Comparison of ENCODE assay signal across 8 cellular contexts in the genomic region with DNA sequence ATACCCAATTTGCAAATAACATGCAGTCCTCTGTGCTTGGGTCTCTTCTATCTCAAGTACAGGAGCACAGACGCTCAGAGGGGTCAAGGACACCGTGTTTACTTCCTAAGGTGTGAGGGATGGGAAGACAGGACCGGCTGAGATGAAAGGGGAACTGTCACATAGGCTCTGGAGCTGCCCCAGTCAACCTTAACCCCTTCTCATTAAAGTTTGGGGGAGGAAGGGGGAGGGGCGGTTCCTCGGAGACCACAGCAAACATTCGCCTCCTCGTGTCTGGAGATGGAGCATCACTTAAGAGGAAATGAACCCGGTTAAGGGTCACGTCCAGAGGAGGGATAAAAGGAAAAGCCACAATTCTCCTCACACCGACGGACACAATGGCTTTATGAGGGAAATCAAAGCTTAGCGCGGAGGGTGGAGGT. TPM values are rescaled to one million over a fixed set of nuclear protein-coding genes. Genes with fewer than 3 reads are reported as not detected.
DNase-seq lines count a peak whose midpoint lies in the region; ATAC-seq and TF ChIP-seq lines count a peak whose summit lies in the region.

No MANE protein-coding gene starts in this region.

- TF ChIP-seq EP300 in transverse colon (IDR thresholded peaks at IDR 0.05; ENCODE audit: low read depth): no peak

- peak overlapping the region; percentile 44 for H3K4me3 ChIP-seq in lower leg skin (ENCODE audit: low read depth, poor library complexity, severe bottlenecking)
- H3K4me3 ChIP-seq in transverse colon: peak overlapping the region; percentile 74 to 86 (median 78)

- in situ Hi-C loops in transverse colon (cut with MboI; ENCODE audit: low pct_ligation_motif_present in 1 of 4, low pct_unique_long_range_greater_than_20kb in 1 of 4, low sequenced_read_pairs in 3 of 4): loop anchor here in 2 of 4 donors (25.0 kb wide), 2 partner anchors 242 to 267 kb away; no protein-coding TSS in a partner anchor

- intact Hi-C loops in lower leg skin (cut with DNase I; ENCODE audit: low total_unique reads): no loop called here
- intact Hi-C loops in transverse colon (cut with DNase I; ENCODE audit: low total_unique reads): no loop called here

- H3K4me1 Mint-ChIP-seq in activated T-cell treated with anti-CD3 and anti-CD28 coated beads, Interleukin-2, amount 50 U/mL, for 72 hours (ENCODE audit: low read depth): peaks cover 10% of the 10 kb centered on the region
- H3K4me1 Mint-ChIP-seq in brain: peaks cover 78% of the 10 kb centered on the region

- H3K36me3 ChIP-seq in transverse colon: no peaks in the 10 kb centered on the region

- H3K27me3 ChIP-seq in transverse colon: no peaks in the 10 kb centered on the region

- H3K27ac Mint-ChIP-seq in activated T-cell treated with anti-CD3 and anti-CD28 coated beads, Interleukin-2, amount 50 U/mL, for 72 hours: no peak overlapping the region
- peak overlapping the region; percentile 91 to 97 (median 93) for H3K27ac Mint-ChIP-seq in brain

- DNase-seq in activated T-cell treated with anti-CD3 and anti-CD28 coated beads, Interleukin-2, amount 50 U/mL, for 72 hours: no peak
- DNase-seq in activated T-cell treated with anti-CD3 and anti-CD28 coated beads, Interleukin-2, amount 50 U/mL, for 1 hour: no peak
- DNase-seq in lower leg skin (ENCODE audit: low spot score in 2 of 2): no peak
- peak; percentile 41 for DNase-seq in transverse colon
- no peak for DNase-seq in COLO668 (lab: John Stamatoyannopoulos, UW; ENCODE audit: unreplicated experiment)

- H3K4me3 Mint-ChIP-seq in activated T-cell treated with anti-CD3 and anti-CD28 coated beads, Interleukin-2, amount 50 U/mL, for 72 hours: peak overlapping the region; percentile 88 to 89
- H3K4me3 Mint-ChIP-seq in brain: peak overlapping the region; percentile 92 to 98 (median 96)

- H3K27ac ChIP-seq in transverse colon: peak overlapping the region; percentile 88

- TF ChIP-seq CTCF in brain (conservative IDR thresholded peaks at IDR 0.05) (peak in 1 of 2 experiments; percentile 16), lower leg skin (IDR thresholded peaks at IDR 0.05) (no peak), transverse colon (IDR thresholded peaks at IDR 0.05) (no peak)

- peaks cover 36 to 77% (median 59%) of the 10 kb centered on the region in 4 donors for H3K4me1 ChIP-seq in transverse colon

- ATAC-seq in activated T-cell treated with anti-CD3 and anti-CD28 coated beads, Interleukin-2, amount 50 U/mL, for 72 hours (replicated peaks in 1 of 2): no peak
- no peak for ATAC-seq in GM19455 (IDR thresholded peaks at IDR 0.05; ENCODE audit: unreplicated experiment)
- no peak for ATAC-seq in GM18498 (IDR thresholded peaks at IDR 0.05; ENCODE audit: unreplicated experiment)

- H3K27me3 Mint-ChIP-seq in activated T-cell treated with anti-CD3 and anti-CD28 coated beads, Interleukin-2, amount 50 U/mL, for 72 hours (ENCODE audit: low read depth): peaks cover 57% of the 10 kb centered on the region
- H3K27me3 Mint-ChIP-seq in brain: peaks cover 7% of the 10 kb centered on the region

- H3K9me3 Mint-ChIP-seq in activated T-cell treated with anti-CD3 and anti-CD28 coated beads, Interleukin-2, amount 50 U/mL, for 72 hours: no peaks in the 10 kb centered on the region
- peaks cover 0 to 6% (median 0%) of the 10 kb centered on the region in 5 experiments for H3K9me3 Mint-ChIP-seq in brain

- WGBS in lower leg skin, 2 donors: 6 to 11% methylated on average over 13 of the region's 13 CpGs
- WGBS in transverse colon (ENCODE audit: low coverage in 1 of 2), 2 donors: 0 to 9% methylated on average over 4 to 13 of the region's 13 CpGs

- TF ChIP-seq POLR2A in lower leg skin (IDR thresholded peaks at IDR 0.05) (no peak), transverse colon (IDR thresholded peaks at IDR 0.05) (no peak)

- H3K36me3 Mint-ChIP-seq in activated T-cell treated with anti-CD3 and anti-CD28 coated beads, Interleukin-2, amount 50 U/mL, for 72 hours (ENCODE audit: insufficient read depth in 2 of 2): no peaks in the 10 kb centered on the region
- no peaks in the 10 kb centered on the region for H3K36me3 Mint-ChIP-seq in brain

- no peaks in the 10 kb centered on the region for H3K9me3 ChIP-seq in transverse colon

RNA-seq across cellular contexts. Expression of a gene that starts 1.1 kb away (rescaled TPM):
- 10 to 100 TPM in 1 of 2 donors, 1 to 10 TPM in 1; 7.8 to 10.2 TPM for total RNA-seq in activated T-cell treated with anti-CD3 and anti-CD28 coated beads, Interleukin-2, amount 50 U/mL, for 72 hours
- 43.1 TPM for polyA plus RNA-seq in brain (ENCODE audit: insufficient read depth, low read depth, low replicate concordance)
- 10 to 100 TPM; 35.0 to 54.8 (median 45.4) TPM for total RNA-seq in lower leg skin
- total RNA-seq in transverse colon: 10 to 100 TPM; 26.5 to 56.9 (median 33.3) TPM
